ENCODE assay signal across 1 cellular context in genomic region chr6:143569035-143569434, GRCh38.
TF ChIP-seq lines count a peak whose summit lies in the region.

No MANE protein-coding gene starts in this region.

TF ChIP-seq in GM12878, 131 proteins besides CTCF, POLR2A, EP300 and RAD21 (continued from another document):
- TF ChIP-seq MAX (IDR thresholded peaks at IDR 0.05; ENCODE audit: low read depth, low read length), result no peak
- TF ChIP-seq BHLHE40 (IDR thresholded peaks at IDR 0.05; ENCODE audit: borderline replicate concordance in 1 of 2, low read depth in 2 of 2, low read length in 1 of 2), result 0 out of 4 replicates have a peak, but pooled peaks of 1 of the 2 experiments have one; percentile 9
- no peak for TF ChIP-seq ETV6 (conservative IDR thresholded peaks at IDR 0.05 in 1 of 2, IDR thresholded peaks at IDR 0.05 in 1 of 2; ENCODE audit: borderline replicate concordance in 1 of 2, low read depth in 1 of 2)
- TF ChIP-seq SMAD5 (IDR thresholded peaks at IDR 0.05; ENCODE audit: low read depth), result no peak
- TF ChIP-seq BMI1 (IDR thresholded peaks at IDR 0.05; ENCODE audit: borderline replicate concordance), result peak; percentile 57; the same call in 1 of the 2 replicates
- TF ChIP-seq, protein P1, sequence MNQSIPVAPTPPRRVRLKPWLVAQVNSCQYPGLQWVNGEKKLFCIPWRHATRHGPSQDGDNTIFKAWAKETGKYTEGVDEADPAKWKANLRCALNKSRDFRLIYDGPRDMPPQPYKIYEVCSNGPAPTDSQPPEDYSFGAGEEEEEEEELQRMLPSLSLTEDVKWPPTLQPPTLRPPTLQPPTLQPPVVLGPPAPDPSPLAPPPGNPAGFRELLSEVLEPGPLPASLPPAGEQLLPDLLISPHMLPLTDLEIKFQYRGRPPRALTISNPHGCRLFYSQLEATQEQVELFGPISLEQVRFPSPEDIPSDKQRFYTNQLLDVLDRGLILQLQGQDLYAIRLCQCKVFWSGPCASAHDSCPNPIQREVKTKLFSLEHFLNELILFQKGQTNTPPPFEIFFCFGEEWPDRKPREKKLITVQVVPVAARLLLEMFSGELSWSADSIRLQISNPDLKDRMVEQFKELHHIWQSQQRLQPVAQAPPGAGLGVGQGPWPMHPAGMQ (IDR thresholded peaks at IDR 0.05; ENCODE audit: borderline replicate concordance), result no peak
- TF ChIP-seq NFIC (IDR thresholded peaks at IDR 0.05; ENCODE audit: low read depth, low read length), result no peak
- TF ChIP-seq IKZF2 (IDR thresholded peaks at IDR 0.05), result no peak
